Comparison of ENCODE assay signal across 27 cellular contexts in the genomic region with DNA sequence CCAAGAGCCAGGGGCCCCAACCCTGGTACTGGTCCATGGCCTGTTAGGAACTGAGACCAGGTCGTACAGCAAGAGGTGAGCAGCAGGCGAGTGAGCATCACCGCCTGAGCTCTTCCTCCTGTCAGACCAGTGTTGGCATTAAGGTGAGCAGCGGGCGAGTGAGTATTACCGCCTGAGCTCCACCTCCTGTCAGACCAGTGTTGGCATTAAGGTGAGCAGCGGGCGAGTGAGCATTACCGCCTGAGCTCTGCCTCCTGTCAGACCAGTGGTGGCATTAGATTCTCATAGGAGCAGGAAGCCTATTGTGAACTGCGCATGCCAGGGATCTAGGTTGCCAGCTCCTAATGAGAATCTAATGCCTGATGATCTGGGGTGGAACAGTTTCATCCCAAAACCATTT. TPM values are rescaled to one million over a fixed set of nuclear protein-coding genes. Genes with fewer than 3 reads are reported as not detected.
"Had no signal": no experiment of that assay in that cellular context is flagged by ENCODE, and none has a peak within 500 bp of the region (broad histone marks: within the 10 kb centered on the region; RNA-seq: fewer than 3 reads in every experiment).

No MANE protein-coding gene starts in this region.

- H3K36me3 ChIP-seq: neural progenitor cell, neutrophil, ovary, right lobe of liver, sigmoid colon, stomach, thoracic aorta, thyroid gland, tibial nerve, upper lobe of left lung, uterus had no signal

- FAIRE-seq: small intestine had no signal

- H3K4me1 ChIP-seq: neural progenitor cell, parathyroid adenoma, right lobe of liver, thyroid gland, upper lobe of left lung, uterus had no signal

- H3K27me3 ChIP-seq: neural progenitor cell, ovary, right lobe of liver, sigmoid colon, thyroid gland, tibial nerve, upper lobe of left lung, uterus had no signal

- H3K27ac ChIP-seq: neural progenitor cell, neutrophil, ovary, parathyroid adenoma, psoas muscle, right lobe of liver, sigmoid colon, stomach, thoracic aorta, thyroid gland, tibial nerve, upper lobe of left lung, uterus had no signal

- H3K4me3 ChIP-seq: neural progenitor cell, ovary, psoas muscle, right lobe of liver, sigmoid colon, stomach, thoracic aorta, thyroid gland, tibial nerve, upper lobe of left lung, uterus had no signal

- H3K9me3 ChIP-seq: neutrophil, ovary, psoas muscle, right lobe of liver, sigmoid colon, stomach, thoracic aorta, thyroid gland, tibial nerve, upper lobe of left lung, uterus had no signal

- DNase-seq: naive thymus-derived CD4-positive, alpha-beta T cell; natural killer cell; nucleus accumbens; ovary; posterior cingulate gyrus; psoas muscle; right cardiac atrium; right lobe of liver; sigmoid colon; small intestine; stimulated activated CD4-positive, alpha-beta T cell treated with anti-CD3 and anti-CD28 coated beads, Interleukin-15, amount 100 ng/mL, for 24 hours; stimulated activated CD4-positive, alpha-beta T cell treated with anti-CD3 and anti-CD28 coated beads, Interleukin-2, amount 100 ng/mL, for 24 hours; stimulated activated CD4-positive, alpha-beta T cell treated with anti-CD3 and anti-CD28 coated beads, Interleukin-2, amount 100 ng/mL, for 48 hours; stimulated activated CD4-positive, alpha-beta T cell treated with anti-CD3 and anti-CD28 coated beads, Interleukin-4, amount 100 ng/mL, for 24 hours; stimulated activated naive B cell treated with anti-CD40 and anti-IgM and Interleukin-4, amounts not matched to agents 10 μg/mL and 1 μg/mL and 100 μg/mL, for 72 hours; stimulated activated naive CD4-positive, alpha-beta T cell treated with Interleukin-2 at 50 U/mL for 16 hours; stomach; thyroid gland; trophoblast cell; upper lobe of left lung; uterus had no signal

RNA-seq across cellular contexts. Expression of gene UBE2QL1, which starts 31.0 kb away (rescaled TPM):
- total RNA-seq: natural killer cell, renal cortical epithelial cell had no signal
